18 cellular contexts compared by ENCODE assay signal in the genomic region with DNA sequence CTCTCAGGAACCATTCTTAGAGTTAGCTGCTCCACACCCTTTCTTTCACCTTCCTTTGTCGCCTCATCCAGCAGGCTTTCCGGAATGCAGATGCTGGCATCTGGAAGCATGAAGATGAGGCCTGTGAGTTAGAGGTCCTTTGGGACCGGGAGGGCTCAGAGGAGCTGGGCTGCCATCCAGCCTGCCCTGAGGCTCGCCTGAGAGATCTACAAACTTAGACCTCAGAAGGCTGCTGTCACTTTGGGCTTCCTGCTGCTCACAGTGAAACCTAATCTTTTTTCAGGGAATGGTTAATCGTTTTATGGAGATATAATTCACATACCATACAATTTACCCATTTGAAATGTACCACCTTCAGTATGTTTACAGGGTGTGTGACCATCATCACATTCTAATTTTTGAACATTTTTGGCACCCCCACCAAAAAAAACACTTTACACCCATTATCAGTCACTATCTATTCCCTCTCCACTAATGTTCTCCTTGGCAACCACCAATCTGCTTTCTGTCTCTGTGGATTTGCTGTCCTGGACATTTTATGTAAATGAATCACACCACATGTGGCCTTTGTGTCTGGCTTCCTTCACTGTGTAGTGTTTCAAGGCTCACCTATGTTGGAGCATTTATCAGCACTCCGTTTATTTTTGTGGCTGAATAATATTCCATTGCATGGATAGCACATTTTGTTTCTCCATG. TPM values are rescaled to one million over a fixed set of nuclear protein-coding genes. Genes with fewer than 3 reads are reported as not detected.
A peak's percentile ranks its signal among the peaks of the same experiment; 100 is the strongest.
DNase-seq lines count a peak whose midpoint lies in the region; ATAC-seq lines count a peak whose summit lies in the region.
"Had no signal": no experiment of that assay in that cellular context is flagged by ENCODE, and none has a peak within 500 bp of the region (broad histone marks: within the 10 kb centered on the region; RNA-seq: fewer than 3 reads in every experiment).

No MANE protein-coding gene starts in this region.

- no peaks in the 10 kb centered on the region for H3K36me3 ChIP-seq in ACC112 (ENCODE audit: insufficient read depth, low read length)
- H3K36me3 ChIP-seq: suprapubic skin had no signal

- in situ Hi-C loops in SK-MEL-5 (cut with HindIII; ENCODE audit: low pct_unique_long_range_greater_than_20kb, low sequenced_read_pairs) = no loop called here

- H3K27ac Mint-ChIP-seq in stimulated activated effector memory CD8-positive, alpha-beta T cell treated with anti-CD3 and anti-CD28 coated beads, Interleukin-12 subunit alpha, Interleukin-12 subunit beta, amount 100 ng/mL, for 72 hours = no peak overlapping the region
- H3K27ac Mint-ChIP-seq: T-helper 1 cell treated with Interleukin-12 subunit alpha and Interleukin-12 subunit beta and Interleukin-4 antibody, amounts not matched to agents 30 μg/mL and 1 μg/mL, for 36 hours had no signal

- H3K4me3 Mint-ChIP-seq in stimulated activated effector memory CD8-positive, alpha-beta T cell treated with anti-CD3 and anti-CD28 coated beads, Interleukin-12 subunit alpha, Interleukin-12 subunit beta, amount 100 ng/mL, for 72 hours = no peak overlapping the region
- H3K4me3 Mint-ChIP-seq: CD4-positive, alpha-beta memory T cell; naive thymus-derived CD8-positive, alpha-beta T cell; T-helper 1 cell treated with Interleukin-12 subunit alpha and Interleukin-12 subunit beta and Interleukin-4 antibody, amounts not matched to agents 30 μg/mL and 1 μg/mL, for 36 hours had no signal

- H3K9me3 Mint-ChIP-seq in stimulated activated effector memory CD8-positive, alpha-beta T cell treated with anti-CD3 and anti-CD28 coated beads, Interleukin-12 subunit alpha, Interleukin-12 subunit beta, amount 100 ng/mL, for 72 hours = no peaks in the 10 kb centered on the region
- H3K9me3 Mint-ChIP-seq: CD4-positive, alpha-beta memory T cell; naive thymus-derived CD8-positive, alpha-beta T cell; T-helper 1 cell treated with Interleukin-12 subunit alpha and Interleukin-12 subunit beta and Interleukin-4 antibody, amounts not matched to agents 30 μg/mL and 1 μg/mL, for 36 hours had no signal

- H3K27me3 ChIP-seq in ACC112 (ENCODE audit: insufficient read depth, low read length) = peaks cover 3% of the 10 kb centered on the region; the same call in 1 of the 2 replicates

- peak; percentile 10 for DNase-seq in DMS 273 treated with DMSO at 0.1 percent for 48 hours (lab: John Stamatoyannopoulos, UW)
- peak; percentile 48 for DNase-seq in SK-MEL-5 (ENCODE audit: low read depth, low spot score)
- DNase-seq in fibroblast of peridontal ligament (ENCODE audit: extremely low read depth) = peak; percentile 67
- DNase-seq in stimulated activated effector memory CD8-positive, alpha-beta T cell treated with anti-CD3 and anti-CD28 coated beads, Interleukin-12 subunit alpha, Interleukin-12 subunit beta, amount 100 ng/mL, for 72 hours (ENCODE audit: low spot score in 2 of 2) = no peak
- no peak for DNase-seq in stimulated activated CD4-positive, alpha-beta T cell treated with anti-CD3 and anti-CD28 coated beads, Interleukin-12 subunit alpha, Interleukin-12 subunit beta, amount 100 ng/mL, for 4 hours
- no peak for DNase-seq in NK-92 (lab: John Stamatoyannopoulos, UW; ENCODE audit: unreplicated experiment)
- DNase-seq: activated CD4-positive, alpha-beta T cell treated with anti-CD3 and anti-CD28 coated beads, Interleukin-2, amount 50 U/mL, for 4 hours; activated naive CD4-positive, alpha-beta T cell treated with Interleukin-2 at 50 U/mL for 16 hours; CD4-positive, alpha-beta memory T cell; cerebellar nuclear complex; foreskin melanocyte; naive thymus-derived CD8-positive, alpha-beta T cell; NCI-H2029 treated with DMSO at 0.1 percent for 48 hours; PC-3 had no signal

- ATAC-seq in stimulated activated effector memory CD8-positive, alpha-beta T cell treated with anti-CD3 and anti-CD28 coated beads, Interleukin-12 subunit alpha, Interleukin-12 subunit beta, amount 100 ng/mL, for 72 hours = no peak
- no peak for ATAC-seq in GM21619 (IDR thresholded peaks at IDR 0.05; ENCODE audit: unreplicated experiment)
- ATAC-seq: naive thymus-derived CD8-positive, alpha-beta T cell; PC-3 had no signal

- no peaks in the 10 kb centered on the region for H3K79me2 ChIP-seq in ACC112 (ENCODE audit: control insufficient read depth, insufficient read depth, low read length, unreplicated experiment)

- H3K27ac ChIP-seq in ACC112 (ENCODE audit: low read depth, low read length) = peak overlapping the region; percentile 40; the same call in 1 of the 2 replicates
- H3K27ac ChIP-seq: suprapubic skin had no signal

- H3K36me3 Mint-ChIP-seq in stimulated activated effector memory CD8-positive, alpha-beta T cell treated with anti-CD3 and anti-CD28 coated beads, Interleukin-12 subunit alpha, Interleukin-12 subunit beta, amount 100 ng/mL, for 72 hours = no peaks in the 10 kb centered on the region
- H3K36me3 Mint-ChIP-seq: CD4-positive, alpha-beta memory T cell; naive thymus-derived CD8-positive, alpha-beta T cell had no signal

- peaks cover 10% of the 10 kb centered on the region for H3K4me1 Mint-ChIP-seq in stimulated activated effector memory CD8-positive, alpha-beta T cell treated with anti-CD3 and anti-CD28 coated beads, Interleukin-12 subunit alpha, Interleukin-12 subunit beta, amount 100 ng/mL, for 72 hours

- H3K4me3 ChIP-seq in ACC112 (ENCODE audit: low read depth, low read length) = no peak overlapping the region
- H3K4me3 ChIP-seq: suprapubic skin had no signal

- H3K4me1 ChIP-seq in ACC112 (ENCODE audit: control insufficient read depth, insufficient read depth, low read length, unreplicated experiment) = peaks cover 10% of the 10 kb centered on the region
- H3K4me1 ChIP-seq: suprapubic skin had no signal

- H2AFZ ChIP-seq in ACC112 (ENCODE audit: low read length, unreplicated experiment) = no peak overlapping the region

RNA-seq across cellular contexts. Expression of gene MPC1, which starts 20.0 kb away (rescaled TPM):
- total RNA-seq in SK-MEL-5 (2014; rRNA removed; shearing (Covaris generic)) = 30.3 and 34.6 TPM in 2 replicates
- 19.4 and 20.2 TPM in 2 replicates for polyA plus RNA-seq in SK-MEL-5 (2015; cell fraction: cytosol; rRNA removed)
- polyA plus RNA-seq in SK-MEL-5 (2015; cell fraction: nucleus; rRNA removed) = 24.7 and 25.0 TPM in 2 replicates

Comparison
In these comparisons a context has a peak if more than half of its experiments do, and no peak if none do; other contexts are left out.
1. DNase-seq: peak in DMS 273 treated with DMSO at 0.1 percent for 48 hours (single experiment), SK-MEL-5 (single experiment) and fibroblast of peridontal ligament (single experiment); none in stimulated activated effector memory CD8-positive, alpha-beta T cell treated with anti-CD3 and anti-CD28 coated beads, Interleukin-12 subunit alpha, Interleukin-12 subunit beta, amount 100 ng/mL, for 72 hours (0 of 2), stimulated activated CD4-positive, alpha-beta T cell treated with anti-CD3 and anti-CD28 coated beads, Interleukin-12 subunit alpha, Interleukin-12 subunit beta, amount 100 ng/mL, for 4 hours (single experiment) and NK-92 (single experiment).